ENCODE assay signal across 1 cellular context in the genomic region with DNA sequence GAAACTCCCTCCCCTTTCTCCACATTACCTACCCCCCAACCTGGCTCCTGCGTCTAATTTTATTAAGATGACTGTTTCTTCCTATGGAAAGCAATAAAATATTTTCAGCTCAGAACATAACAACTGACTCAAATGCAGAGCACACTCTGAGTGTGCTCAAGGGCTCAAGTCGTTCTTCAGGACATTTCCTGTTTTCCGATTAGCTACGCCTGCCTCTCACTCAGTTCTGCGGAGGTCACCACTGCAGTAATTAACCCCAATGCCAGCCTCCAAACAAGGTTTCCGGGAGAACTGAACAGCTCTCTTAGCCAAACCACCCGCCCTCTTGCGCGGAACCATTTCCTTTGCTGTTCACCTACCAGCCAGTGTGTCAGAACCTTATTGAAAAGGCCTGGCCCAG.
TF ChIP-seq lines count a peak whose summit lies in the region.

No MANE protein-coding gene starts in this region.

TF ChIP-seq in WTC11, 78 proteins besides CTCF, POLR2A, EP300 and RAD21 (continued from another document):
- TF ChIP-seq, protein P1, sequence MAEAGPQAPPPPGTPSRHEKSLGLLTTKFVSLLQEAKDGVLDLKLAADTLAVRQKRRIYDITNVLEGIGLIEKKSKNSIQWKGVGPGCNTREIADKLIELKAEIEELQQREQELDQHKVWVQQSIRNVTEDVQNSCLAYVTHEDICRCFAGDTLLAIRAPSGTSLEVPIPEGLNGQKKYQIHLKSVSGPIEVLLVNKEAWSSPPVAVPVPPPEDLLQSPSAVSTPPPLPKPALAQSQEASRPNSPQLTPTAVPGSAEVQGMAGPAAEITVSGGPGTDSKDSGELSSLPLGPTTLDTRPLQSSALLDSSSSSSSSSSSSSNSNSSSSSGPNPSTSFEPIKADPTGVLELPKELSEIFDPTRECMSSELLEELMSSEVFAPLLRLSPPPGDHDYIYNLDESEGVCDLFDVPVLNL (CRISPR knock-in tag; IDR thresholded peaks at IDR 0.05; ENCODE audit: borderline replicate concordance, low read depth): no peak
- TF ChIP-seq, protein P2, sequence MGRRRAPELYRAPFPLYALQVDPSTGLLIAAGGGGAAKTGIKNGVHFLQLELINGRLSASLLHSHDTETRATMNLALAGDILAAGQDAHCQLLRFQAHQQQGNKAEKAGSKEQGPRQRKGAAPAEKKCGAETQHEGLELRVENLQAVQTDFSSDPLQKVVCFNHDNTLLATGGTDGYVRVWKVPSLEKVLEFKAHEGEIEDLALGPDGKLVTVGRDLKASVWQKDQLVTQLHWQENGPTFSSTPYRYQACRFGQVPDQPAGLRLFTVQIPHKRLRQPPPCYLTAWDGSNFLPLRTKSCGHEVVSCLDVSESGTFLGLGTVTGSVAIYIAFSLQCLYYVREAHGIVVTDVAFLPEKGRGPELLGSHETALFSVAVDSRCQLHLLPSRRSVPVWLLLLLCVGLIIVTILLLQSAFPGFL (CRISPR knock-in tag; IDR thresholded peaks at IDR 0.05; ENCODE audit: borderline replicate concordance): no peak
- TF ChIP-seq, protein P3, sequence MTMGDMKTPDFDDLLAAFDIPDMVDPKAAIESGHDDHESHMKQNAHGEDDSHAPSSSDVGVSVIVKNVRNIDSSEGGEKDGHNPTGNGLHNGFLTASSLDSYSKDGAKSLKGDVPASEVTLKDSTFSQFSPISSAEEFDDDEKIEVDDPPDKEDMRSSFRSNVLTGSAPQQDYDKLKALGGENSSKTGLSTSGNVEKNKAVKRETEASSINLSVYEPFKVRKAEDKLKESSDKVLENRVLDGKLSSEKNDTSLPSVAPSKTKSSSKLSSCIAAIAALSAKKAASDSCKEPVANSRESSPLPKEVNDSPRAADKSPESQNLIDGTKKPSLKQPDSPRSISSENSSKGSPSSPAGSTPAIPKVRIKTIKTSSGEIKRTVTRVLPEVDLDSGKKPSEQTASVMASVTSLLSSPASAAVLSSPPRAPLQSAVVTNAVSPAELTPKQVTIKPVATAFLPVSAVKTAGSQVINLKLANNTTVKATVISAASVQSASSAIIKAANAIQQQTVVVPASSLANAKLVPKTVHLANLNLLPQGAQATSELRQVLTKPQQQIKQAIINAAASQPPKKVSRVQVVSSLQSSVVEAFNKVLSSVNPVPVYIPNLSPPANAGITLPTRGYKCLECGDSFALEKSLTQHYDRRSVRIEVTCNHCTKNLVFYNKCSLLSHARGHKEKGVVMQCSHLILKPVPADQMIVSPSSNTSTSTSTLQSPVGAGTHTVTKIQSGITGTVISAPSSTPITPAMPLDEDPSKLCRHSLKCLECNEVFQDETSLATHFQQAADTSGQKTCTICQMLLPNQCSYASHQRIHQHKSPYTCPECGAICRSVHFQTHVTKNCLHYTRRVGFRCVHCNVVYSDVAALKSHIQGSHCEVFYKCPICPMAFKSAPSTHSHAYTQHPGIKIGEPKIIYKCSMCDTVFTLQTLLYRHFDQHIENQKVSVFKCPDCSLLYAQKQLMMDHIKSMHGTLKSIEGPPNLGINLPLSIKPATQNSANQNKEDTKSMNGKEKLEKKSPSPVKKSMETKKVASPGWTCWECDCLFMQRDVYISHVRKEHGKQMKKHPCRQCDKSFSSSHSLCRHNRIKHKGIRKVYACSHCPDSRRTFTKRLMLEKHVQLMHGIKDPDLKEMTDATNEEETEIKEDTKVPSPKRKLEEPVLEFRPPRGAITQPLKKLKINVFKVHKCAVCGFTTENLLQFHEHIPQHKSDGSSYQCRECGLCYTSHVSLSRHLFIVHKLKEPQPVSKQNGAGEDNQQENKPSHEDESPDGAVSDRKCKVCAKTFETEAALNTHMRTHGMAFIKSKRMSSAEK (CRISPR knock-in tag; IDR thresholded peaks at IDR 0.05; ENCODE audit: borderline replicate concordance): no peak
- TF ChIP-seq ESRRA (CRISPR knock-in tag; IDR thresholded peaks at IDR 0.05; ENCODE audit: borderline replicate concordance): no peak
